1 cellular context compared by ENCODE assay signal in the genomic region with DNA sequence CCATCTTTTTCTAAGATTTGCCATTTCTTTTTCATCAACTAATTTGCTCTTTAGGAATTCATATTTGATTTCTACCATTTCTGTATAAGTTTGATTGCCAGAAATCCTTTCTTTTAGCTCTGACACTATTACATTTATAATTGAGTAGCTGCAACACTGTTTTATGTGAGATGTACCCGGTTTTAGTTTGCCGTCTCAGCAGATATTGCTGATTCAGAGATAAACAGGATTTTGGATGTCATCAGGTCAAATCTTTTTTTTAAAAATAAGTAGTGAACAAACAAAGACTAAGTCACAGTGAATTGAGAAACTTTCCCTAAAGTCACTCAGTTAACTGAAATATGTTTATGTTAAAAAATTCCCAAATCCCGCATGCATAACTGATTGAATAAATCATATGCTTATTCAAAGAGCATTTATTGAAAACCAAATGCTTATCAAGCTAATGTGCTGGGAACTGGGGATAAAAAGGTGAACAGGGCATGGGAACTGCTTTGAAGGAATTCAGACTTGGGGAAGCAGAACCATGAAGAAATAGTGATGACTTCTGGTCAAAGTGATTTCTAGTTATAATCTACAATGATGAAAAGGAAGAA.
TF ChIP-seq lines count a peak whose summit lies in the region.

No MANE protein-coding gene starts in this region.

TF ChIP-seq in HepG2, 621 proteins besides CTCF, POLR2A, EP300 and RAD21 (continued from another document):
- peak; percentile 56 for TF ChIP-seq MAFF (IDR thresholded peaks at IDR 0.05; ENCODE audit: low read depth, low read length)
- TF ChIP-seq, protein P1, sequence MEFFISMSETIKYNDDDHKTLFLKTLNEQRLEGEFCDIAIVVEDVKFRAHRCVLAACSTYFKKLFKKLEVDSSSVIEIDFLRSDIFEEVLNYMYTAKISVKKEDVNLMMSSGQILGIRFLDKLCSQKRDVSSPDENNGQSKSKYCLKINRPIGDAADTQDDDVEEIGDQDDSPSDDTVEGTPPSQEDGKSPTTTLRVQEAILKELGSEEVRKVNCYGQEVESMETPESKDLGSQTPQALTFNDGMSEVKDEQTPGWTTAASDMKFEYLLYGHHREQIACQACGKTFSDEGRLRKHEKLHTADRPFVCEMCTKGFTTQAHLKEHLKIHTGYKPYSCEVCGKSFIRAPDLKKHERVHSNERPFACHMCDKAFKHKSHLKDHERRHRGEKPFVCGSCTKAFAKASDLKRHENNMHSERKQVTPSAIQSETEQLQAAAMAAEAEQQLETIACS (CRISPR knock-in tag; IDR thresholded peaks at IDR 0.05), result no peak
